ENCODE assay signal across 8 cellular contexts in genomic region chr3:23811117-23811487, GRCh38. TPM values are rescaled to one million over a fixed set of nuclear protein-coding genes. Genes with fewer than 3 reads are reported as not detected.
DNase-seq lines count a peak whose midpoint lies in the region; ATAC-seq, FAIRE-seq and TF ChIP-seq lines count a peak whose summit lies in the region.

No MANE protein-coding gene starts in this region.

- no peaks in the 10 kb centered on the region for H3K27me3 ChIP-seq in GM06990 (replicated peaks; ENCODE audit: control insufficient read depth, insufficient read depth, low read length)
- H3K27me3 ChIP-seq in K562 (ENCODE audit: control insufficient read depth in 2 of 2, insufficient read depth in 2 of 2, low read length in 2 of 2), result no peaks in the 10 kb centered on the region

- TF ChIP-seq POLR2A in K562 (conservative IDR thresholded peaks at IDR 0.05), result no peak
- no peak for TF ChIP-seq POLR2A in lower leg skin (IDR thresholded peaks at IDR 0.05)
- TF ChIP-seq POLR2A in GM18505 (IDR thresholded peaks at IDR 0.05; ENCODE audit: borderline replicate concordance, extremely low read depth, insufficient read depth, insufficient read length), result no peak

- H3K4me2 ChIP-seq in K562 (ENCODE audit: insufficient read depth, low read length), result peak overlapping the region; percentile 65

- H4K20me1 ChIP-seq in K562 (replicated peaks; ENCODE audit: control insufficient read depth, insufficient read depth, low read length), result no peaks in the 10 kb centered on the region

- H3K4me1 Mint-ChIP-seq in type B pancreatic cell (ENCODE audit: unreplicated experiment), result peaks cover 54% of the 10 kb centered on the region

- H3K9me3 Mint-ChIP-seq in type B pancreatic cell, result no peaks in the 10 kb centered on the region

- WGBS in K562 (ENCODE audit: insufficient coverage, low coverage, missing lambda C conversion rate), result 68% methylated on average over 11 of the region's 11 CpGs
- 20 to 32% methylated on average over 11 of the region's 11 CpGs for WGBS in lower leg skin, 2 donors

- intact Hi-C loops in K562 (cut with micrococcal nuclease) (no loop called here), lower leg skin (cut with DNase I; ENCODE audit: low total_unique reads) (no loop called here)

- peak overlapping the region; percentile 40 for H2AFZ ChIP-seq in K562 (ENCODE audit: low read depth, low read length)

- H3K9ac ChIP-seq in K562 (ENCODE audit: insufficient read depth in 1 of 2, low read depth in 2 of 2, low read length in 2 of 2), result peak overlapping the region; percentile 61 to 88

- peak overlapping the region; percentile 96 for H3K27ac Mint-ChIP-seq in type B pancreatic cell

- no peak for TF ChIP-seq EP300 in K562 (IDR thresholded peaks at IDR 0.05; ENCODE audit: low read length)

- no peaks in the 10 kb centered on the region for H3K36me3 ChIP-seq in GM06990 (ENCODE audit: control insufficient read depth, insufficient read depth, low read length)
- H3K36me3 ChIP-seq in K562 (ENCODE audit: control insufficient read depth, insufficient read depth, low read length), result peaks cover 68% of the 10 kb centered on the region

- H3K27ac ChIP-seq in K562 (ENCODE audit: extremely low read depth, low read depth, low read length), result peak overlapping the region; percentile 56

- CTCF ChIA-PET in K562 (lab: Yijun Ruan, JAX; ENCODE audit: low intra/inter-chr PET ratio), result no interaction called here

- peak overlapping the region; percentile 95 for H3K4me3 Mint-ChIP-seq in type B pancreatic cell

- TF ChIP-seq CTCF in GM06990 (IDR thresholded peaks at IDR 0.05; ENCODE audit: insufficient read depth, low read length, poor library complexity, severe bottlenecking), result no peak
- no peak for TF ChIP-seq CTCF in K562 (IDR thresholded peaks at IDR 0.05 in 2 of 3, conservative IDR thresholded peaks at IDR 0.05 in 1 of 3; ENCODE audit: insufficient read depth in 2 of 3, low read depth in 1 of 3, low read length in 3 of 3)
- no peak for TF ChIP-seq CTCF in lower leg skin (IDR thresholded peaks at IDR 0.05)
- no peak for TF ChIP-seq CTCF in type B pancreatic cell (conservative IDR thresholded peaks at IDR 0.05)

- H3K9me3 ChIP-seq in K562 (replicated peaks; ENCODE audit: control insufficient read depth, insufficient read depth, low read depth, low read length), result no peaks in the 10 kb centered on the region

- BruUV-seq in K562 (replicated peaks; lab: Mats Ljungman, UMichigan), result no TSS peak

- no peaks in the 10 kb centered on the region for H3K9me1 ChIP-seq in K562 (ENCODE audit: control insufficient read depth, insufficient read depth, low read length)

- peaks cover 22 to 24% of the 10 kb centered on the region in 2 experiments; a peak in 4 of 5 replicates for H3K4me1 ChIP-seq in K562 (replicated peaks in 1 of 2; ENCODE audit: control insufficient read depth in 2 of 2, insufficient read depth in 2 of 2, low read length in 2 of 2)

- H3K4me3 ChIP-seq in GM06990 (replicated peaks; ENCODE audit: low read depth, low read length) (peak overlapping the region; percentile 82), K562 (peak overlapping the region; percentile 31), lower leg skin (ENCODE audit: low read depth, poor library complexity, severe bottlenecking) (peak overlapping the region; percentile 56)

- DNase-seq in GM06990 (ENCODE audit: extremely low read depth, insufficient read length) (no peak), KBM-7 (peak; percentile 49), K562 (ENCODE audit: extremely low read depth in 1 of 4, low spot score in 3 of 4) (peak in 1 of 4 experiments; percentile 27), lower leg skin (ENCODE audit: low spot score in 2 of 2) (no peak), type B pancreatic cell (ENCODE audit: extremely low spot score, unreplicated experiment) (no peak), DMS79 (lab: John Stamatoyannopoulos, UW) (no peak)

- TF ChIP-seq RAD21 in K562 (CRISPR knock-in tag; conservative IDR thresholded peaks at IDR 0.05 in 1 of 2, IDR thresholded peaks at IDR 0.05 in 1 of 2), result no peak

- FAIRE-seq in K562 (lab: Jason Lieb, UNC), result peak; percentile 6

- in situ Hi-C loops in KBM-7 (cut with MboI; ENCODE audit: low pct_unique_long_range_greater_than_20kb, low sequenced_read_pairs), result no loop called here
- in situ Hi-C loops in K562 (cut with MboI), result no loop called here

- POLR2A ChIA-PET in K562 (lab: Yijun Ruan, JAX), result interaction anchor here (0.6 to 2.3 kb wide), 5 partner anchors 12 to 107 kb away, joined by 3 to 8 read pairs (median 4); no protein-coding TSS in a partner anchor

- H3K79me2 ChIP-seq in K562 (ENCODE audit: control insufficient read depth, insufficient read depth, low read length), result peaks cover 96% of the 10 kb centered on the region

- no peaks in the 10 kb centered on the region for H3K27me3 Mint-ChIP-seq in type B pancreatic cell

- no peak for ATAC-seq in K562
- ATAC-seq in GM18505 (IDR thresholded peaks at IDR 0.05; ENCODE audit: unreplicated experiment), result no peak
- ATAC-seq in GM21528 (IDR thresholded peaks at IDR 0.05; ENCODE audit: low FRiP score, unreplicated experiment), result no peak

- H3K36me3 Mint-ChIP-seq in type B pancreatic cell, result peaks cover 25% of the 10 kb centered on the region

TF ChIP-seq in K562, 482 proteins besides CTCF, POLR2A, EP300 and RAD21:
- TF ChIP-seq DPF2 (IDR thresholded peaks at IDR 0.05) (0 out of 2 replicates have a peak, but pooled peaks have one; percentile 14), ZNF23 (CRISPR knock-in tag; IDR thresholded peaks at IDR 0.05) (no peak)

RNA-seq across cellular contexts. Expression of gene UBE2E1, which starts 5.3 kb away (rescaled TPM):
- total RNA-seq in K562 (2011; cell fraction: chromatin; rRNA removed; ENCODE audit: low replicate concordance), result 59.3 and 94.2 TPM in 2 replicates
- total RNA-seq in K562 (2011; cell fraction: nucleolus; rRNA removed), result 39.5 and 49.5 TPM in 2 replicates
- 66.1 and 98.5 TPM in 2 replicates for total RNA-seq in K562 (2011; cell fraction: nucleoplasm; rRNA removed)
- total RNA-seq in K562 (2014; rRNA removed) (55.5 and 74.2 TPM in 2 replicates), K562 (2014; rRNA removed; fragmentation: Illumina TruSeq; extraction: Trizol) (214 and 237 TPM in 2 replicates), K562 (2015; rRNA removed; fragmentation: Illumina TruSeq; extraction: Trizol) (171 and 177 TPM in 2 replicates), K562 (2021) (127 and 131 TPM in 2 replicates), lower leg skin (10 to 100 TPM; 32.6 to 62.5 (median 55.9) TPM), type B pancreatic cell (ENCODE audit: low replicate concordance) (93.2 and 110 TPM in 2 replicates)
- polyA plus RNA-seq in K562 (2011; rRNA removed) (227 and 294 TPM in 2 replicates), K562 (2014; fragmentation: Illumina TruSeq; extraction: Trizol) (217 and 240 TPM in 2 replicates), K562 (2014; fragmentation: Nextera tagmentation; extraction: Ambion mirVana) (10 to 100 TPM; 54.4 to 63.8 TPM), K562 (2014; rRNA removed) (162 and 165 TPM in 2 replicates)
- 68.6 and 143 TPM in 2 replicates for polyA plus RNA-seq in K562 (2011; cell fraction: cytosol; rRNA removed)
- polyA plus RNA-seq in K562 (2011; cell fraction: nucleus; rRNA removed), result 73.0 and 113 TPM in 2 replicates
- polyA plus RNA-seq in K562 (2012), result 185 and 202 TPM in 2 replicates
- 91.1 and 111 TPM in 2 replicates for polyA minus RNA-seq in K562 (2011; rRNA and poly(A)+ RNA removed)
- 54.7 and 66.0 TPM in 2 replicates for polyA minus RNA-seq in K562 (2011; cell fraction: cytosol; rRNA and poly(A)+ RNA removed)
- polyA minus RNA-seq in K562 (2011; cell fraction: nucleus; rRNA and poly(A)+ RNA removed), result 41.9 and 97.3 TPM in 2 replicates

Comparison
In these comparisons a context has a peak if more than half of its experiments do, and no peak if none do; other contexts are left out.
1. H3K4me3 ChIP-seq: peak in every context shown above with its lines; median percentile 82 in GM06990; 56 in lower leg skin; 31 in K562.